In the genomic region with DNA sequence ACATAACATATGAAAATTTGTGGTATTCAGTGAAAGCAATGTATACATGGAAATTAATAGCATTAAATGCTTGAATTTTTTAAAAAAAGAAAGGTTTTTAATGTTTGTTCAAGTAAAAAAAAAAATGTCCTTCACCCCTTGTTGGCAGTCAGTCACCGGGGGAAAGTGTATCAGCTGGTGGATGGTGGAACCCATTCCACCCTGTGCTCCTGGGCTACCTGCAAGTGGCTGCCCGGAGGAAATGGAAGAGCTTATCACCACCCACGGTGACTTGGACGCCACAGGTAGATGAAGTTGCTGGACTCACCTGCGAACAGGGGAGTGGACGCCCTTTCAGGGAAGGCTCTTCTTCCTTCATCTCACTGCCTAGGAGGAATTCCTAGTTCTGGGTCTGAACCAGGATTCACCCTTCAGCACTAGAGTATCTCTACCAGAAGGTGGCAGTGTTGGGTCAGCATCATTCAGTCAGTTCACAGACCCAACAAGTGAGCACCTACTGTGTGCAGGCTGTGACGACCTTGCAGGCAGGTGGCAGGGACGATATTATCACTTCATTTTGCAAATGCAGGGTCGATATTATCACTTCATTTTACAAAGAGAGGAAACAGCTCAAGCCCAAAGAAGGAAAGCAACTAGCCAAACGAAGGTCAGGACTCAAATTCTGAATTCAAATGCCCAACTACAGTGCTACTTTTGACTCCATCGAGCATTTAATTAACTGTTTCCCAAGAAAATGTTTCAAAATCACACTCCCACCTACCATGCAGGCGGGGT, we compare ENCODE assay signal across 8 cellular contexts. TPM values are rescaled to one million over a fixed set of nuclear protein-coding genes. Genes with fewer than 3 reads are reported as not detected.
DNase-seq lines count a peak whose midpoint lies in the region; ATAC-seq and TF ChIP-seq lines count a peak whose summit lies in the region.

No MANE protein-coding gene starts in this region.

- no peaks in the 10 kb centered on the region for H3K4me1 ChIP-seq in HEK293 (ENCODE audit: control insufficient read depth, insufficient read depth, low read length)
- H3K4me1 ChIP-seq in NT2/D1 (ENCODE audit: insufficient read depth, insufficient read length): peaks cover 3% of the 10 kb centered on the region
- no peaks in the 10 kb centered on the region for H3K4me1 ChIP-seq in sigmoid colon

- H3K9me3 ChIP-seq in HEK293 (ENCODE audit: control insufficient read depth, insufficient read depth, low read depth, low read length): no peaks in the 10 kb centered on the region
- no peaks in the 10 kb centered on the region for H3K9me3 ChIP-seq in NT2/D1 (ENCODE audit: insufficient read depth, low read length)
- H3K9me3 ChIP-seq in sigmoid colon: no peaks in the 10 kb centered on the region

- H3K27ac ChIP-seq in HEK293 (ENCODE audit: extremely low read depth, low read depth, low read length) (no peak overlapping the region), sigmoid colon (no peak overlapping the region)

- TF ChIP-seq CTCF in HEK293 (tag by site-specific recombination; IDR thresholded peaks at IDR 0.05): peak; percentile 65
- TF ChIP-seq CTCF in sigmoid colon (IDR thresholded peaks at IDR 0.05): peak; percentile 83 to 93 (median 90)

- H3K27me3 ChIP-seq in NT2/D1 (ENCODE audit: insufficient read depth, insufficient read length): no peaks in the 10 kb centered on the region
- H3K27me3 ChIP-seq in sigmoid colon: no peaks in the 10 kb centered on the region

- CTCF ChIA-PET in HEK293 (lab: Yijun Ruan, JAX): interaction anchor here (0.6 to 7.2 kb wide), 27 partner anchors 8 to 411 kb away, joined by 3 to 198 read pairs (median 4); no protein-coding TSS in a partner anchor

- TF ChIP-seq POLR2A in sigmoid colon (IDR thresholded peaks at IDR 0.05): no peak

- WGBS in sigmoid colon, 2 donors: 21 to 33% methylated on average over 12 of the region's 12 CpGs

- ATAC-seq in GM18870 (IDR thresholded peaks at IDR 0.05; ENCODE audit: unreplicated experiment): no peak

- no peak overlapping the region for H3K4me3 ChIP-seq in HEK293 (ENCODE audit: low read depth, low read length)
- H3K4me3 ChIP-seq in NT2/D1 (ENCODE audit: insufficient read length, low read depth): no peak overlapping the region
- no peak overlapping the region for H3K4me3 ChIP-seq in sigmoid colon

- intact Hi-C loops in sigmoid colon (cut with DNase I): loop anchor here (1.0 kb wide), 1 partner anchor 140 kb away; no protein-coding TSS in a partner anchor

- POLR2A ChIA-PET in HEK293 (lab: Yijun Ruan, JAX): no interaction called here

- no peaks in the 10 kb centered on the region for H3K36me3 ChIP-seq in HEK293 (ENCODE audit: control insufficient read depth in 2 of 2, insufficient read depth in 1 of 2, low read length in 2 of 2)
- H3K36me3 ChIP-seq in NT2/D1 (ENCODE audit: insufficient read depth, insufficient read length, low read length): no peaks in the 10 kb centered on the region
- no peaks in the 10 kb centered on the region for H3K36me3 ChIP-seq in sigmoid colon

- H3K9ac ChIP-seq in NT2/D1 (ENCODE audit: insufficient read length, low read depth): no peak overlapping the region

- TF ChIP-seq EP300 in sigmoid colon (IDR thresholded peaks at IDR 0.05): no peak

- peak; percentile 50 for DNase-seq in COR-L47 (lab: John Stamatoyannopoulos, UW)
- peak; percentile 69 for DNase-seq in NT2/D1 (ENCODE audit: low read depth, low spot score)
- DNase-seq in amniotic stem cell (lab: John Stamatoyannopoulos, UW): peak; percentile 4
- DNase-seq in hepatic stellate cell (ENCODE audit: low spot score): peak; percentile 62
- peak; percentile 53 for DNase-seq in sigmoid colon
- no peak for DNase-seq in putamen (ENCODE audit: low spot score)

TF ChIP-seq in HEK293, 187 proteins besides CTCF, POLR2A, EP300 and RAD21 (continues in another document):
- peak; percentile 80; the same call in 1 of the 2 replicates for TF ChIP-seq ZSCAN30 (tag by site-specific recombination; IDR thresholded peaks at IDR 0.05)
- no peak for TF ChIP-seq ZNF416 (tag by site-specific recombination; IDR thresholded peaks at IDR 0.05)
- TF ChIP-seq SCRT2 (tag by site-specific recombination; IDR thresholded peaks at IDR 0.05): peak; percentile 87
- TF ChIP-seq OSR2 (tag by site-specific recombination; IDR thresholded peaks at IDR 0.05): no peak
- peak; percentile 86 for TF ChIP-seq ZNF792 (tag by site-specific recombination; IDR thresholded peaks at IDR 0.05)
- peak; percentile 59; the same call in 1 of the 2 replicates for TF ChIP-seq ZSCAN16 (tag by site-specific recombination; IDR thresholded peaks at IDR 0.05)
- no peak for TF ChIP-seq FEZF1 (tag by site-specific recombination; IDR thresholded peaks at IDR 0.05)
- peak; percentile 50 for TF ChIP-seq ZNF24 (tag by site-specific recombination; IDR thresholded peaks at IDR 0.05)
- TF ChIP-seq, protein P1, sequence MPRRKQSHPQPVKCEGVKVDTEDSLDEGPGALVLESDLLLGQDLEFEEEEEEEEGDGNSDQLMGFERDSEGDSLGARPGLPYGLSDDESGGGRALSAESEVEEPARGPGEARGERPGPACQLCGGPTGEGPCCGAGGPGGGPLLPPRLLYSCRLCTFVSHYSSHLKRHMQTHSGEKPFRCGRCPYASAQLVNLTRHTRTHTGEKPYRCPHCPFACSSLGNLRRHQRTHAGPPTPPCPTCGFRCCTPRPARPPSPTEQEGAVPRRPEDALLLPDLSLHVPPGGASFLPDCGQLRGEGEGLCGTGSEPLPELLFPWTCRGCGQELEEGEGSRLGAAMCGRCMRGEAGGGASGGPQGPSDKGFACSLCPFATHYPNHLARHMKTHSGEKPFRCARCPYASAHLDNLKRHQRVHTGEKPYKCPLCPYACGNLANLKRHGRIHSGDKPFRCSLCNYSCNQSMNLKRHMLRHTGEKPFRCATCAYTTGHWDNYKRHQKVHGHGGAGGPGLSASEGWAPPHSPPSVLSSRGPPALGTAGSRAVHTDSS (tag by site-specific recombination; IDR thresholded peaks at IDR 0.05): no peak
- no peak for TF ChIP-seq ZNF776 (tag by site-specific recombination; IDR thresholded peaks at IDR 0.05; ENCODE audit: borderline replicate concordance)
- TF ChIP-seq ZNF654 (tag by site-specific recombination; IDR thresholded peaks at IDR 0.05; ENCODE audit: low read depth): peak; percentile 86
- TF ChIP-seq, protein P2, sequence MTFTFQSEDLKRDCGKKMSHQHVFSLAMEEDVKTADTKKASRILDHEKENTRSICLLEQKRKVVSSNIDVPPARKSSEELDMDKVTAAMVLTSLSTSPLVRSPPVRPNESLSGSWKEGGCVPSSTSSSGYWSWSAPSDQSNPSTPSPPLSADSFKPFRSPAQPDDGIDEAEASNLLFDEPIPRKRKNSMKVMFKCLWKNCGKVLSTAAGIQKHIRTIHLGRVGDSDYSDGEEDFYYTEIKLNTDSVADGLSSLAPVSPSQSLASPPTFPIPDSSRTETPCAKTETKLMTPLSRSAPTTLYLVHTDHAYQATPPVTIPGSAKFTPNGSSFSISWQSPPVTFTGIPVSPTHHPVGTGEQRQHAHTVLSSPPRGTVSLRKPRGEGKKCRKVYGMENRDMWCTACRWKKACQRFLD (tag by site-specific recombination; IDR thresholded peaks at IDR 0.05): no peak
- no peak for TF ChIP-seq SP3 (tag by site-specific recombination; IDR thresholded peaks at IDR 0.05)
- TF ChIP-seq ZXDB (tag by site-specific recombination; IDR thresholded peaks at IDR 0.05): no peak
- no peak for TF ChIP-seq ZNF670 (tag by site-specific recombination; IDR thresholded peaks at IDR 0.05; ENCODE audit: low read depth)
- TF ChIP-seq, protein P3, sequence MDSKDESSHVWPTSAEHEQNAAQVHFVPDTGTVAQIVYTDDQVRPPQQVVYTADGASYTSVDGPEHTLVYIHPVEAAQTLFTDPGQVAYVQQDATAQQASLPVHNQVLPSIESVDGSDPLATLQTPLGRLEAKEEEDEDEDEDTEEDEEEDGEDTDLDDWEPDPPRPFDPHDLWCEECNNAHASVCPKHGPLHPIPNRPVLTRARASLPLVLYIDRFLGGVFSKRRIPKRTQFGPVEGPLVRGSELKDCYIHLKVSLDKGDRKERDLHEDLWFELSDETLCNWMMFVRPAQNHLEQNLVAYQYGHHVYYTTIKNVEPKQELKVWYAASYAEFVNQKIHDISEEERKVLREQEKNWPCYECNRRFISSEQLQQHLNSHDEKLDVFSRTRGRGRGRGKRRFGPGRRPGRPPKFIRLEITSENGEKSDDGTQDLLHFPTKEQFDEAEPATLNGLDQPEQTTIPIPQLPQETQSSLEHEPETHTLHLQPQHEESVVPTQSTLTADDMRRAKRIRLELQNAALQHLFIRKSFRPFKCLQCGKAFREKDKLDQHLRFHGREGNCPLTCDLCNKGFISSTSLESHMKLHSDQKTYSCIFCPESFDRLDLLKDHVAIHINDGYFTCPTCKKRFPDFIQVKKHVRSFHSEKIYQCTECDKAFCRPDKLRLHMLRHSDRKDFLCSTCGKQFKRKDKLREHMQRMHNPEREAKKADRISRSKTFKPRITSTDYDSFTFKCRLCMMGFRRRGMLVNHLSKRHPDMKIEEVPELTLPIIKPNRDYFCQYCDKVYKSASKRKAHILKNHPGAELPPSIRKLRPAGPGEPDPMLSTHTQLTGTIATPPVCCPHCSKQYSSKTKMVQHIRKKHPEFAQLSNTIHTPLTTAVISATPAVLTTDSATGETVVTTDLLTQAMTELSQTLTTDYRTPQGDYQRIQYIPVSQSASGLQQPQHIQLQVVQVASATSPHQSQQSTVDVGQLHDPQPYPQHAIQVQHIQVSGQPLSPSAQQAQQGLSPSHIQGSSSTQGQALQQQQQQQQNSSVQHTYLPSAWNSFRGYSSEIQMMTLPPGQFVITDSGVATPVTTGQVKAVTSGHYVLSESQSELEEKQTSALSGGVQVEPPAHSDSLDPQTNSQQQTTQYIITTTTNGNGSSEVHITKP (tag by site-specific recombination; IDR thresholded peaks at IDR 0.05): no peak
- no peak for TF ChIP-seq KLF16 (tag by site-specific recombination; IDR thresholded peaks at IDR 0.05)
- TF ChIP-seq SCRT1 (tag by site-specific recombination; IDR thresholded peaks at IDR 0.05; ENCODE audit: borderline replicate concordance): peak; percentile 73; the same call in 1 of the 2 replicates
- no peak for TF ChIP-seq ZIC2 (tag by site-specific recombination; IDR thresholded peaks at IDR 0.05)
- no peak for TF ChIP-seq ZNF521 (tag by site-specific recombination; IDR thresholded peaks at IDR 0.05)
- TF ChIP-seq ZNF600 (tag by site-specific recombination; IDR thresholded peaks at IDR 0.05): no peak
- TF ChIP-seq ZNF138 (tag by site-specific recombination; IDR thresholded peaks at IDR 0.05; ENCODE audit: borderline replicate concordance): no peak
- no peak for TF ChIP-seq ZNF677 (tag by site-specific recombination; IDR thresholded peaks at IDR 0.05)
- TF ChIP-seq HOXC10 (CRISPR knock-in tag; IDR thresholded peaks at IDR 0.05): no peak
- TF ChIP-seq TRIM28 (IDR thresholded peaks at IDR 0.05; ENCODE audit: borderline replicate concordance, low read length): 0 out of 2 replicates have a peak, but pooled peaks have one; percentile 26
- no peak for TF ChIP-seq ZNF140 (tag by site-specific recombination; IDR thresholded peaks at IDR 0.05)

RNA-seq across cellular contexts. Expression of a gene that starts 35.8 kb away (rescaled TPM):
- not detected for total RNA-seq in sigmoid colon
- polyA plus RNA-seq in sigmoid colon: not detected
